21 cellular contexts compared by ENCODE assay signal in genomic region chr6:156268849-156269248, GRCh38.
"Had no signal": no experiment of that assay in that cellular context is flagged by ENCODE, and none has a peak within 500 bp of the region (broad histone marks: within the 10 kb centered on the region; RNA-seq: fewer than 3 reads in every experiment).

No MANE protein-coding gene starts in this region.

- ATAC-seq: foreskin keratinocyte, lower lobe of right lung, WTC11 had no signal

- H3K27me3 ChIP-seq: breast epithelium, foreskin keratinocyte, sigmoid colon, thyroid gland had no signal

- H3K4me1 Mint-ChIP-seq: nephron progenitor cell had no signal

- H3K4me1 ChIP-seq: breast epithelium, foreskin keratinocyte, lower lobe of right lung, sigmoid colon, thyroid gland had no signal

- H3K9me3 Mint-ChIP-seq: stimulated activated effector memory CD8-positive, alpha-beta T cell treated with anti-CD3 and anti-CD28 coated beads, Interleukin-12 subunit alpha, Interleukin-12 subunit beta, amount 100 ng/mL, for 72 hours; T-helper 2 cell treated with Interferon-gamma antibody and Interleukin-4, amounts not matched to agents 5 μg/mL and 100 μg/mL, for 36 hours had no signal

- H3K9me3 ChIP-seq: breast epithelium, lower lobe of right lung, sigmoid colon, thyroid gland had no signal

- H3K4me3 Mint-ChIP-seq: nephron progenitor cell, WTC11 had no signal

- FAIRE-seq: keratinocyte had no signal

- H3K36me3 ChIP-seq: breast epithelium, lower lobe of right lung, sigmoid colon, thyroid gland had no signal

- H3K27ac ChIP-seq: breast epithelium, coronary artery, foreskin keratinocyte, lower lobe of right lung, sigmoid colon, thyroid gland had no signal

- H3K27ac Mint-ChIP-seq: nephron progenitor cell; stimulated activated effector memory CD8-positive, alpha-beta T cell treated with anti-CD3 and anti-CD28 coated beads, Interleukin-12 subunit alpha, Interleukin-12 subunit beta, amount 100 ng/mL, for 72 hours; WTC11 had no signal

- H3K36me3 Mint-ChIP-seq: stimulated activated effector memory CD8-positive, alpha-beta T cell treated with anti-CD3 and anti-CD28 coated beads, Interleukin-12 subunit alpha, Interleukin-12 subunit beta, amount 100 ng/mL, for 72 hours had no signal

- H3K4me3 ChIP-seq: breast epithelium, coronary artery, lower lobe of right lung, sigmoid colon, thyroid gland had no signal

- DNase-seq: activated CD4-positive, alpha-beta T cell treated with anti-CD3 and anti-CD28 coated beads for 4 hours; activated CD8-positive, alpha-beta memory T cell treated with anti-CD3 and anti-CD28 coated beads for 24 hours; activated CD8-positive, alpha-beta memory T cell treated with anti-CD3 and anti-CD28 coated beads, Interleukin-2, amount 50 U/mL, for 48 hours; aorta; foreskin keratinocyte; glutamatergic neuron; hippocampal formation; lower lobe of right lung; nephron progenitor cell; nucleus accumbens; posterior cingulate gyrus; sigmoid colon; stimulated activated CD4-positive, alpha-beta T cell treated with anti-CD3 and anti-CD28 coated beads, Interleukin-4, amount 100 ng/mL, for 24 hours; SW 1271; thyroid gland had no signal
